1 cellular context compared by ENCODE assay signal in genomic region chr4:99832313-99832712, GRCh38.
TF ChIP-seq lines count a peak whose summit lies in the region.

No MANE protein-coding gene starts in this region.

TF ChIP-seq in IMR-90, 13 proteins besides CTCF, POLR2A, EP300 and RAD21 (continued from another document):
- TF ChIP-seq ELK1 (IDR thresholded peaks at IDR 0.05; ENCODE audit: borderline replicate concordance, low read depth, low read length) (no peak), FOS (IDR thresholded peaks at IDR 0.05; ENCODE audit: low read depth, low read length) (no peak), MAFK (IDR thresholded peaks at IDR 0.05; ENCODE audit: low read depth, low read length) (no peak), CHD1 (IDR thresholded peaks at IDR 0.05; ENCODE audit: low read depth, low read length) (no peak), SMC3 (IDR thresholded peaks at IDR 0.05; ENCODE audit: low read depth, low read length) (no peak), RCOR1 (IDR thresholded peaks at IDR 0.05; ENCODE audit: insufficient replicate concordance, low read length) (no peak), RFX5 (IDR thresholded peaks at IDR 0.05; ENCODE audit: low read depth, low read length) (no peak), BHLHE40 (IDR thresholded peaks at IDR 0.05; ENCODE audit: low read depth, low read length) (no peak), NFE2L2 (IDR thresholded peaks at IDR 0.05; ENCODE audit: low read depth, low read length) (no peak)
- TF ChIP-seq, protein P1, sequence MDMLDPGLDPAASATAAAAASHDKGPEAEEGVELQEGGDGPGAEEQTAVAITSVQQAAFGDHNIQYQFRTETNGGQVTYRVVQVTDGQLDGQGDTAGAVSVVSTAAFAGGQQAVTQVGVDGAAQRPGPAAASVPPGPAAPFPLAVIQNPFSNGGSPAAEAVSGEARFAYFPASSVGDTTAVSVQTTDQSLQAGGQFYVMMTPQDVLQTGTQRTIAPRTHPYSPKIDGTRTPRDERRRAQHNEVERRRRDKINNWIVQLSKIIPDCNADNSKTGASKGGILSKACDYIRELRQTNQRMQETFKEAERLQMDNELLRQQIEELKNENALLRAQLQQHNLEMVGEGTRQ (IDR thresholded peaks at IDR 0.05; ENCODE audit: low read depth, low read length) = no peak
